In genomic region chr9:99818439-99818992, GRCh38 we compare ENCODE assay signal across 8 cellular contexts. TPM values are rescaled to one million over a fixed set of nuclear protein-coding genes. Genes with fewer than 3 reads are reported as not detected.
DNase-seq lines count a peak whose midpoint lies in the region; TF ChIP-seq lines count a peak whose summit lies in the region.

No MANE protein-coding gene starts in this region.

- peak overlapping the region in 1 of 2 donors; percentile 61 for H3K4me3 ChIP-seq in CD4-positive, alpha-beta memory T cell (ENCODE audit: low read length in 2 of 2)

- H3K27ac ChIP-seq in CD4-positive, alpha-beta memory T cell (ENCODE audit: low read depth, low read length), result peak overlapping the region; percentile 93

- peaks cover 14 to 18% of the 10 kb centered on the region in 2 donors for H3K27me3 Mint-ChIP-seq in CD4-positive, alpha-beta memory T cell
- peaks cover 19% of the 10 kb centered on the region for H3K27me3 Mint-ChIP-seq in dendritic cell treated with granulocyte-macrophage colony-stimulating factor and Interleukin-4, amounts not matched to agents 40 ng/mL and 50 ng/mL, for 4 days
- peaks cover 34% of the 10 kb centered on the region for H3K27me3 Mint-ChIP-seq in nephron progenitor cell (ENCODE audit: low read depth, poor library complexity)

- peaks cover 25% of the 10 kb centered on the region for H3K4me1 ChIP-seq in CD4-positive, alpha-beta memory T cell (ENCODE audit: insufficient read depth, low read length)

- H3K9me3 ChIP-seq in CD4-positive, alpha-beta memory T cell (ENCODE audit: control insufficient read depth in 1 of 2, low read length in 2 of 2), result no peaks in the 10 kb centered on the region

- intact Hi-C loops in CD4-positive, alpha-beta memory T cell (cut with micrococcal nuclease), result no loop called here
- intact Hi-C loops in dendritic cell treated with granulocyte-macrophage colony-stimulating factor and Interleukin-4, amounts not matched to agents 40 ng/mL and 50 ng/mL, for 4 days (cut with micrococcal nuclease), result loop anchor here (10.0 kb wide), 1 partner anchor 276 kb away; the partner anchor contains the start of genes ERP44 and INVS

- H3K27me3 ChIP-seq in CD4-positive, alpha-beta memory T cell (ENCODE audit: insufficient read depth, low read length), result peaks cover 9% of the 10 kb centered on the region

- H3K36me3 Mint-ChIP-seq in CD4-positive, alpha-beta memory T cell, result peaks cover 0 to 33% of the 10 kb centered on the region in 2 donors
- H3K36me3 Mint-ChIP-seq in dendritic cell treated with granulocyte-macrophage colony-stimulating factor and Interleukin-4, amounts not matched to agents 40 ng/mL and 50 ng/mL, for 4 days (ENCODE audit: low read depth), result peaks cover 16% of the 10 kb centered on the region
- H3K36me3 Mint-ChIP-seq in nephron progenitor cell (ENCODE audit: low read depth), result no peaks in the 10 kb centered on the region

- CTCF ChIA-PET in CD4-positive, alpha-beta memory T cell (lab: Charles Lee; ENCODE audit: partially characterized antibody), result interaction anchor here (0.9 to 1.4 kb wide), 4 partner anchors 8 to 25 kb away, joined by 3 to 6 read pairs (median 4); no protein-coding TSS in a partner anchor

- H3K36me3 ChIP-seq in CD4-positive, alpha-beta memory T cell (ENCODE audit: insufficient read depth, low read length), result no peaks in the 10 kb centered on the region

- peak overlapping the region; percentile 93 to 100 (median 100) for H3K27ac Mint-ChIP-seq in CD4-positive, alpha-beta memory T cell
- H3K27ac Mint-ChIP-seq in dendritic cell treated with granulocyte-macrophage colony-stimulating factor and Interleukin-4, amounts not matched to agents 40 ng/mL and 50 ng/mL, for 4 days, result peak overlapping the region; percentile 87
- peak overlapping the region; percentile 22 for H3K27ac Mint-ChIP-seq in nephron progenitor cell

- H3K9me3 Mint-ChIP-seq in CD4-positive, alpha-beta memory T cell, result peaks cover 0 to 5% (median 0%) of the 10 kb centered on the region in 8 donors
- no peaks in the 10 kb centered on the region for H3K9me3 Mint-ChIP-seq in dendritic cell treated with granulocyte-macrophage colony-stimulating factor and Interleukin-4, amounts not matched to agents 40 ng/mL and 50 ng/mL, for 4 days
- no peaks in the 10 kb centered on the region for H3K9me3 Mint-ChIP-seq in nephron progenitor cell

- H3K4me1 Mint-ChIP-seq in CD4-positive, alpha-beta memory T cell, result peaks cover 22 to 53% (median 32%) of the 10 kb centered on the region in 4 donors
- peaks cover 34% of the 10 kb centered on the region for H3K4me1 Mint-ChIP-seq in dendritic cell treated with granulocyte-macrophage colony-stimulating factor and Interleukin-4, amounts not matched to agents 40 ng/mL and 50 ng/mL, for 4 days (ENCODE audit: low read depth)
- H3K4me1 Mint-ChIP-seq in nephron progenitor cell, result peaks cover 51% of the 10 kb centered on the region

- peak in 1 of 5 donors; percentile 29 for DNase-seq in CD4-positive, alpha-beta memory T cell
- peak; percentile 6 for DNase-seq in NCI-H526 treated with DMSO at 0.1 percent for 48 hours (lab: John Stamatoyannopoulos, UW)
- peak; percentile 16 for DNase-seq in nephron progenitor cell
- no peak for DNase-seq in mucosa of gallbladder (ENCODE audit: low spot score)
- no peak for DNase-seq in DMS79 treated with DMSO at 0.1 percent for 48 hours (lab: John Stamatoyannopoulos, UW)
- DNase-seq in hippocampal formation (lab: John Stamatoyannopoulos, UW), result no peak
- DNase-seq in DMS153 treated with DMSO at 0.1 percent for 48 hours (lab: John Stamatoyannopoulos, UW; ENCODE audit: unreplicated experiment), result no peak

- POLR2A ChIA-PET in CD4-positive, alpha-beta memory T cell (lab: Charles Lee; ENCODE audit: partially characterized antibody), result interaction anchor here (0.7 to 4.7 kb wide), 4 partner anchors 8 to 534 kb away, joined by 3 to 58 read pairs (median 4); partner anchors contain the start of genes STX17 and TEX10

- no peak for TF ChIP-seq CTCF in nephron progenitor cell (IDR thresholded peaks at IDR 0.05)

- peak overlapping the region; percentile 82 to 100 (median 95) for H3K4me3 Mint-ChIP-seq in CD4-positive, alpha-beta memory T cell
- H3K4me3 Mint-ChIP-seq in dendritic cell treated with granulocyte-macrophage colony-stimulating factor and Interleukin-4, amounts not matched to agents 40 ng/mL and 50 ng/mL, for 4 days, result peak overlapping the region; percentile 92
- H3K4me3 Mint-ChIP-seq in nephron progenitor cell, result peak overlapping the region; percentile 92

RNA-seq across cellular contexts. Expression of gene NR4A3, which starts 3.2 kb away (rescaled TPM):
- under 1 TPM; 0.33 to 0.35 TPM for total RNA-seq in CD4-positive, alpha-beta memory T cell
- polyA plus RNA-seq in CD4-positive, alpha-beta memory T cell, result 1 to 10 TPM in 1 of 2 donors, under 1 TPM in 1; 0.17 to 1.4 TPM
- 7.5 TPM for total RNA-seq in mucosa of gallbladder

Comparison
In these comparisons a context has a peak if more than half of its experiments do, and no peak if none do; other contexts are left out.
1. DNase-seq: peak in NCI-H526 treated with DMSO at 0.1 percent for 48 hours (single experiment) and nephron progenitor cell (single experiment); none in mucosa of gallbladder (single experiment), DMS79 treated with DMSO at 0.1 percent for 48 hours (single experiment), hippocampal formation (0 of 2) and DMS153 treated with DMSO at 0.1 percent for 48 hours (single experiment).
2. H3K27ac Mint-ChIP-seq: peak in every context shown above with its lines; median percentile 100 in CD4-positive, alpha-beta memory T cell; 87 in dendritic cell treated with granulocyte-macrophage colony-stimulating factor and Interleukin-4, amounts not matched to agents 40 ng/mL and 50 ng/mL, for 4 days; 22 in nephron progenitor cell.
3. Peak in every context shown above with its lines, with median percentiles within 50 percentile points of each other: H3K4me3 Mint-ChIP-seq.